15 cellular contexts compared by ENCODE assay signal in genomic region chr4:142265946-142266345, GRCh38.
DNase-seq lines count a peak whose midpoint lies in the region; ATAC-seq and TF ChIP-seq lines count a peak whose summit lies in the region.
"Had no signal": no experiment of that assay in that cellular context is flagged by ENCODE, and none has a peak within 500 bp of the region (broad histone marks: within the 10 kb centered on the region; RNA-seq: fewer than 3 reads in every experiment).

No MANE protein-coding gene starts in this region.

- no peak for TF ChIP-seq CTCF in CD4-positive, alpha-beta T cell (IDR thresholded peaks at IDR 0.05)

- no peak for DNase-seq in CD4-positive, alpha-beta T cell
- DNase-seq in HT-29 (ENCODE audit: low spot score), result peak; percentile 39
- peak; percentile 11 for DNase-seq in astrocyte of the hippocampus (ENCODE audit: low read depth, low spot score)
- no peak for DNase-seq in naive thymus-derived CD4-positive, alpha-beta T cell
- no peak for DNase-seq in HEK293T (ENCODE audit: extremely low spot score)
- DNase-seq in NCI-H187 (lab: John Stamatoyannopoulos, UW), result no peak
- no peak for DNase-seq in CD1c-positive myeloid dendritic cell (ENCODE audit: extremely low spot score)
- DNase-seq in NCI-H1105 (lab: John Stamatoyannopoulos, UW), result no peak
- DNase-seq: activated naive CD8-positive, alpha-beta T cell treated with anti-CD3 and anti-CD28 coated beads, Interleukin-2, amount 10 ng/mL, durations not matched to agents 7 days and 5 days; Caco-2; NCI-H2029 treated with DMSO at 0.1 percent for 48 hours; NCI-H69; posterior cingulate gyrus; transverse colon had no signal

- H3K4me1 ChIP-seq in naive thymus-derived CD4-positive, alpha-beta T cell (ENCODE audit: control insufficient read depth in 2 of 2, insufficient read depth in 2 of 2, low read length in 2 of 2), result peaks cover 23 to 24% of the 10 kb centered on the region in 2 donors
- H3K4me1 ChIP-seq: Caco-2 had no signal

- POLR2A ChIA-PET in CD4-positive, alpha-beta T cell (lab: Charles Lee), result interaction anchor here (1.3 kb wide), 1 partner anchor 18 kb away, joined by 3 read pairs; no protein-coding TSS in a partner anchor
- POLR2A ChIA-PET in naive thymus-derived CD4-positive, alpha-beta T cell (lab: Charles Lee), result interaction anchor here (0.5 to 0.7 kb wide), 3 partner anchors 47 to 560 kb away, joined by 3 read pairs; no protein-coding TSS in a partner anchor
- POLR2A ChIA-PET in HEK293T (lab: Yijun Ruan, JAX), result interaction anchor here (0.5 kb wide), 1 partner anchor 27 kb away, joined by 3 read pairs; no protein-coding TSS in a partner anchor

- H3K4me3 ChIP-seq in naive thymus-derived CD4-positive, alpha-beta T cell (ENCODE audit: low read length), result no peak overlapping the region
- H3K4me3 ChIP-seq: transverse colon had no signal

- peak overlapping the region; percentile 74 for H3K27ac Mint-ChIP-seq in CD4-positive, alpha-beta T cell
- peak overlapping the region in 8 of 9 donors; percentile 28 to 91 (median 56) for H3K27ac Mint-ChIP-seq in naive thymus-derived CD4-positive, alpha-beta T cell

- ATAC-seq in CD4-positive, alpha-beta T cell (ENCODE audit: poor library complexity), result no peak
- ATAC-seq in naive thymus-derived CD4-positive, alpha-beta T cell, result no peak

- CTCF ChIA-PET in CD4-positive, alpha-beta T cell (lab: Charles Lee), result interaction anchor here (0.9 to 1.6 kb wide), 3 partner anchors 17 to 87 kb away, joined by 4 read pairs; no protein-coding TSS in a partner anchor
- CTCF ChIA-PET in naive thymus-derived CD4-positive, alpha-beta T cell (lab: Charles Lee), result no interaction called here
- CTCF ChIA-PET in HEK293T (lab: Yijun Ruan, JAX), result interaction anchor here (1.2 kb wide), 1 partner anchor 920 kb away, joined by 4 read pairs; no protein-coding TSS in a partner anchor

- no peaks in the 10 kb centered on the region for H3K9me3 Mint-ChIP-seq in CD4-positive, alpha-beta T cell
- H3K9me3 Mint-ChIP-seq in naive thymus-derived CD4-positive, alpha-beta T cell, result peaks cover 0 to 3% (median 0%) of the 10 kb centered on the region in 11 donors
- H3K9me3 Mint-ChIP-seq: activated naive CD8-positive, alpha-beta T cell treated with anti-CD3 and anti-CD28 coated beads, Interleukin-2, amount 10 ng/mL, durations not matched to agents 7 days and 5 days had no signal

- H3K27me3 ChIP-seq in CD4-positive, alpha-beta T cell (ENCODE audit: control insufficient read depth, insufficient read depth, low read length), result no peaks in the 10 kb centered on the region
- no peaks in the 10 kb centered on the region for H3K27me3 ChIP-seq in naive thymus-derived CD4-positive, alpha-beta T cell (ENCODE audit: control insufficient read depth in 2 of 2, insufficient read depth in 2 of 2, low read length in 2 of 2)
- H3K27me3 ChIP-seq: transverse colon had no signal

- no peak overlapping the region for H3K4me3 Mint-ChIP-seq in CD4-positive, alpha-beta T cell
- H3K4me3 Mint-ChIP-seq in naive thymus-derived CD4-positive, alpha-beta T cell, result peak overlapping the region in 3 of 10 donors; percentile 11 to 32 (median 13)
- H3K4me3 Mint-ChIP-seq: activated naive CD8-positive, alpha-beta T cell treated with anti-CD3 and anti-CD28 coated beads, Interleukin-2, amount 10 ng/mL, durations not matched to agents 7 days and 5 days had no signal

- peaks cover 0 to 28% (median 4%) of the 10 kb centered on the region in 3 experiments for H3K36me3 ChIP-seq in naive thymus-derived CD4-positive, alpha-beta T cell (ENCODE audit: control insufficient read depth in 2 of 3, insufficient read depth in 3 of 3, low read length in 3 of 3)
- H3K36me3 ChIP-seq: transverse colon had no signal

- no peaks in the 10 kb centered on the region for H3K27me3 Mint-ChIP-seq in CD4-positive, alpha-beta T cell
- H3K27me3 Mint-ChIP-seq in naive thymus-derived CD4-positive, alpha-beta T cell, result no peaks in the 10 kb centered on the region
- H3K27me3 Mint-ChIP-seq: activated naive CD8-positive, alpha-beta T cell treated with anti-CD3 and anti-CD28 coated beads, Interleukin-2, amount 10 ng/mL, durations not matched to agents 7 days and 5 days had no signal

- peaks cover 90% of the 10 kb centered on the region for H3K4me1 Mint-ChIP-seq in CD4-positive, alpha-beta T cell (ENCODE audit: low read depth)
- H3K4me1 Mint-ChIP-seq in naive thymus-derived CD4-positive, alpha-beta T cell, result peaks cover 25 to 96% (median 87%) of the 10 kb centered on the region in 7 donors

- peaks cover 96% of the 10 kb centered on the region for H3K36me3 Mint-ChIP-seq in CD4-positive, alpha-beta T cell (ENCODE audit: low read depth)
- H3K36me3 Mint-ChIP-seq in naive thymus-derived CD4-positive, alpha-beta T cell, result peaks cover 17 to 82% (median 75%) of the 10 kb centered on the region in 5 donors

- no peaks in the 10 kb centered on the region for H3K9me3 ChIP-seq in CD4-positive, alpha-beta T cell (ENCODE audit: control insufficient read depth, low read length)
- no peaks in the 10 kb centered on the region for H3K9me3 ChIP-seq in naive thymus-derived CD4-positive, alpha-beta T cell (ENCODE audit: control insufficient read depth in 2 of 3, low read length in 3 of 3)
- H3K9me3 ChIP-seq: Caco-2, transverse colon had no signal

- intact Hi-C loops in CD4-positive, alpha-beta T cell (cut with DNase I, micrococcal nuclease), result no loop called here
- intact Hi-C loops in naive thymus-derived CD4-positive, alpha-beta T cell (cut with micrococcal nuclease), result no loop called here

- no peak overlapping the region for H3K27ac ChIP-seq in CD4-positive, alpha-beta T cell (ENCODE audit: low read depth, low read length)
- no peak overlapping the region for H3K27ac ChIP-seq in naive thymus-derived CD4-positive, alpha-beta T cell (ENCODE audit: low read depth, low read length)
- H3K27ac ChIP-seq: RWPE1, transverse colon had no signal

TF ChIP-seq in HEK293T, 16 proteins besides CTCF, POLR2A, EP300 and RAD21:
- TF ChIP-seq LEF1 (IDR thresholded peaks at IDR 0.05; ENCODE audit: borderline replicate concordance) (no peak), PKNOX1 (IDR thresholded peaks at IDR 0.05) (no peak), SUZ12 (IDR thresholded peaks at IDR 0.05) (no peak), ELF4 (IDR thresholded peaks at IDR 0.05) (no peak), ARNT (IDR thresholded peaks at IDR 0.05) (no peak), NFRKB (IDR thresholded peaks at IDR 0.05) (no peak), FOXM1 (IDR thresholded peaks at IDR 0.05; ENCODE audit: borderline replicate concordance) (no peak), FOXA1 (IDR thresholded peaks at IDR 0.05) (no peak), L3MBTL2 (conservative IDR thresholded peaks at IDR 0.05) (no peak), TARDBP (IDR thresholded peaks at IDR 0.05) (no peak), HDGF (IDR thresholded peaks at IDR 0.05; ENCODE audit: borderline replicate concordance) (no peak), BHLHE40 (IDR thresholded peaks at IDR 0.05; ENCODE audit: borderline replicate concordance) (no peak), FOXK2 (IDR thresholded peaks at IDR 0.05) (no peak), CTBP1 (IDR thresholded peaks at IDR 0.05; ENCODE audit: borderline replicate concordance) (no peak), ZNF384 (IDR thresholded peaks at IDR 0.05) (no peak), SP1 (IDR thresholded peaks at IDR 0.05) (no peak)

Comparison
In these comparisons a context has a peak if more than half of its experiments do, and no peak if none do; other contexts are left out.
1. DNase-seq: peak in HT-29 (single experiment) and astrocyte of the hippocampus (single experiment); none in CD4-positive, alpha-beta T cell (0 of 10), naive thymus-derived CD4-positive, alpha-beta T cell (0 of 9), HEK293T (single experiment), NCI-H187 (0 of 2), CD1c-positive myeloid dendritic cell (single experiment) and NCI-H1105 (single experiment).